ENCODE assay signal across 14 cellular contexts in genomic region chr1:184535191-184535970, GRCh38.
DNase-seq lines count a peak whose midpoint lies in the region; ATAC-seq and TF ChIP-seq lines count a peak whose summit lies in the region.
"Had no signal": no experiment of that assay in that cellular context is flagged by ENCODE, and none has a peak within 500 bp of the region (broad histone marks: within the 10 kb centered on the region; RNA-seq: fewer than 3 reads in every experiment).

No MANE protein-coding gene starts in this region.

- H3K4me3 Mint-ChIP-seq in brain = no peak overlapping the region
- no peak overlapping the region for H3K4me3 Mint-ChIP-seq in activated CD8-positive, alpha-beta T cell treated with anti-CD3 and anti-CD28 coated beads for 36 hours
- H3K4me3 Mint-ChIP-seq: stimulated activated naive CD8-positive, alpha-beta T cell treated with anti-CD3 and anti-CD28 coated beads, Interleukin-15, Interleukin-2, amounts not matched to agents 100 ng/mL and 50 ng/mL, for 24 hours had no signal

- peak overlapping the region in 3 of 5 experiments; percentile 1 to 70 (median 60) for H3K27ac Mint-ChIP-seq in brain
- H3K27ac Mint-ChIP-seq in activated CD8-positive, alpha-beta T cell treated with anti-CD3 and anti-CD28 coated beads for 36 hours = no peak overlapping the region
- H3K27ac Mint-ChIP-seq: stimulated activated naive CD8-positive, alpha-beta T cell treated with anti-CD3 and anti-CD28 coated beads, Interleukin-15, Interleukin-2, amounts not matched to agents 100 ng/mL and 50 ng/mL, for 24 hours had no signal

- H3K36me3 Mint-ChIP-seq in brain = peaks cover 69% of the 10 kb centered on the region
- H3K36me3 Mint-ChIP-seq in activated CD8-positive, alpha-beta T cell treated with anti-CD3 and anti-CD28 coated beads for 36 hours (ENCODE audit: low read depth) = no peaks in the 10 kb centered on the region

- H3K27ac ChIP-seq in right atrium auricular region (peak overlapping the region; percentile 74 to 83), psoas muscle (peak overlapping the region; percentile 71)

- WGBS in psoas muscle, 3 donors = 42 to 57% (median 42%) methylated on average over 5 of the region's 5 CpGs

- POLR2A ChIA-PET in activated CD8-positive, alpha-beta T cell treated with anti-CD3 and anti-CD28 coated beads for 36 hours (lab: Charles Lee) = no interaction called here

- CTCF ChIA-PET in activated CD8-positive, alpha-beta T cell treated with anti-CD3 and anti-CD28 coated beads for 36 hours (lab: Charles Lee) = interaction anchor here (0.9 kb wide), 1 partner anchor 128 kb away, joined by 3 read pairs; no protein-coding TSS in a partner anchor

- H3K27me3 ChIP-seq in right atrium auricular region (no peaks in the 10 kb centered on the region), psoas muscle (ENCODE audit: insufficient read depth in 3 of 3, low read length in 2 of 3) (no peaks in the 10 kb centered on the region)

- H3K4me1 ChIP-seq in right atrium auricular region (peaks cover 0 to 50% of the 10 kb centered on the region in 2 donors), psoas muscle (peaks cover 37% of the 10 kb centered on the region)

- no peaks in the 10 kb centered on the region for H3K27me3 Mint-ChIP-seq in brain
- peaks cover 4% of the 10 kb centered on the region for H3K27me3 Mint-ChIP-seq in activated CD8-positive, alpha-beta T cell treated with anti-CD3 and anti-CD28 coated beads for 36 hours

- TF ChIP-seq CTCF in AG09309 (IDR thresholded peaks at IDR 0.05; ENCODE audit: control insufficient read depth, insufficient read depth, low read depth, low read length, missing control alignments) = no peak
- TF ChIP-seq CTCF in brain (conservative IDR thresholded peaks at IDR 0.05) = no peak
- no peak for TF ChIP-seq CTCF in right atrium auricular region (IDR thresholded peaks at IDR 0.05)
- no peak for TF ChIP-seq CTCF in psoas muscle (IDR thresholded peaks at IDR 0.05)
- no peak for TF ChIP-seq CTCF in activated CD8-positive, alpha-beta T cell treated with anti-CD3 and anti-CD28 coated beads for 36 hours (IDR thresholded peaks at IDR 0.05)

- ATAC-seq in psoas muscle (peak; percentile 16 to 49 (median 34)), GM19351 (IDR thresholded peaks at IDR 0.05; ENCODE audit: unreplicated experiment) (no peak)
- ATAC-seq in activated CD8-positive, alpha-beta T cell treated with anti-CD3 and anti-CD28 coated beads for 36 hours = no peak

- H3K9me3 ChIP-seq in right atrium auricular region = peaks cover 0 to 18% of the 10 kb centered on the region in 2 donors
- peaks cover 12% of the 10 kb centered on the region for H3K9me3 ChIP-seq in psoas muscle

- H3K36me3 ChIP-seq in right atrium auricular region (no peaks in the 10 kb centered on the region), psoas muscle (ENCODE audit: insufficient read depth in 1 of 2, low read depth in 1 of 2) (peaks cover 0 to 4% of the 10 kb centered on the region in 2 donors)

- H3K4me1 Mint-ChIP-seq in brain = peaks cover 32% of the 10 kb centered on the region
- no peaks in the 10 kb centered on the region for H3K4me1 Mint-ChIP-seq in activated CD8-positive, alpha-beta T cell treated with anti-CD3 and anti-CD28 coated beads for 36 hours (ENCODE audit: low read depth)

- DNase-seq in AG09309 (ENCODE audit: low read depth) (peak; percentile 23), right atrium auricular region (ENCODE audit: low spot score) (no peak), psoas muscle (no peak), NCI-H446 treated with DMSO at 0.1 percent for 48 hours (lab: John Stamatoyannopoulos, UW) (no peak), NCI-H1417 (lab: John Stamatoyannopoulos, UW) (no peak)
- DNase-seq in activated CD8-positive, alpha-beta T cell treated with anti-CD3 and anti-CD28 coated beads for 36 hours = no peak
- DNase-seq: DND-41; midbrain; NCI-H510A; SHP77; stimulated activated CD4-positive, alpha-beta T cell treated with anti-CD3 and anti-CD28 coated beads, Interleukin-1b, Interleukin-23, amount 100 ng/mL, for 48 hours had no signal

- H3K9me3 Mint-ChIP-seq in brain = peaks cover 17 to 33% (median 28%) of the 10 kb centered on the region in 5 experiments
- peaks cover 2% of the 10 kb centered on the region for H3K9me3 Mint-ChIP-seq in activated CD8-positive, alpha-beta T cell treated with anti-CD3 and anti-CD28 coated beads for 36 hours

- H3K4me3 ChIP-seq in AG09309 (ENCODE audit: control insufficient read depth, low read depth, low read length) = no peak overlapping the region
- H3K4me3 ChIP-seq in right atrium auricular region = no peak overlapping the region
- H3K4me3 ChIP-seq in psoas muscle = no peak overlapping the region

- intact Hi-C loops in psoas muscle (cut with DNase I) = no loop called here
- intact Hi-C loops in activated CD8-positive, alpha-beta T cell treated with anti-CD3 and anti-CD28 coated beads for 36 hours (cut with micrococcal nuclease) = no loop called here

Comparison
In these comparisons a context has a peak if more than half of its experiments do, and no peak if none do; other contexts are left out.
1. ATAC-seq: peak in psoas muscle (4 of 4); none in GM19351 (single experiment) and activated CD8-positive, alpha-beta T cell treated with anti-CD3 and anti-CD28 coated beads for 36 hours (single experiment).